8 cellular contexts compared by ENCODE assay signal in genomic region chrX:132488092-132488749, GRCh38. TPM values are rescaled to one million over a fixed set of nuclear protein-coding genes. Genes with fewer than 3 reads are reported as not detected.
A peak's percentile ranks its signal among the peaks of the same experiment; 100 is the strongest.
DNase-seq lines count a peak whose midpoint lies in the region; ATAC-seq and TF ChIP-seq lines count a peak whose summit lies in the region.

No MANE protein-coding gene starts in this region.

- TF ChIP-seq CTCF in WERI-Rb-1 (IDR thresholded peaks at IDR 0.05; ENCODE audit: low read depth, low read length) (no peak), nephron (IDR thresholded peaks at IDR 0.05; ENCODE audit: unreplicated experiment in 3 of 3) (no peak)

- peaks cover 33% of the 10 kb centered on the region for H3K4me1 Mint-ChIP-seq in nephron

- no peak for TF ChIP-seq POLR2A in erythroblast (IDR thresholded peaks at IDR 0.05; ENCODE audit: low read length)

- H3K27me3 Mint-ChIP-seq in nephron (ENCODE audit: low read depth): peaks cover 16% of the 10 kb centered on the region

- no peak for ATAC-seq in GM19351 (IDR thresholded peaks at IDR 0.05; ENCODE audit: unreplicated experiment)

- peak overlapping the region; percentile 94 for H3K27ac ChIP-seq in WERI-Rb-1

- DNase-seq in ELR (ENCODE audit: low read depth): peak; percentile 18
- DNase-seq in LHCN-M2 (ENCODE audit: low read depth): peak; percentile 46
- DNase-seq in WERI-Rb-1: no peak
- DNase-seq in erythroblast (lab: John Stamatoyannopoulos, UW): peak; percentile 64 to 67
- no peak for DNase-seq in NCI-H1048 (lab: John Stamatoyannopoulos, UW)
- no peak for DNase-seq in NCI-H345 treated with DMSO at 0.1 percent for 48 hours (lab: John Stamatoyannopoulos, UW; ENCODE audit: unreplicated experiment)

- H3K9me3 Mint-ChIP-seq in nephron: no peaks in the 10 kb centered on the region

- no peaks in the 10 kb centered on the region for H3K36me3 ChIP-seq in WERI-Rb-1

- H3K36me3 Mint-ChIP-seq in nephron (ENCODE audit: low read depth): no peaks in the 10 kb centered on the region

- H3K9me3 ChIP-seq in WERI-Rb-1 (ENCODE audit: severe bottlenecking): no peaks in the 10 kb centered on the region

- peak overlapping the region; percentile 92 to 97 (median 93) for H3K4me3 Mint-ChIP-seq in nephron

- H3K27ac Mint-ChIP-seq in nephron: peak overlapping the region; percentile 90 to 98 (median 96)

- H3K27me3 ChIP-seq in WERI-Rb-1 (ENCODE audit: insufficient read depth, low read depth, severe bottlenecking): no peaks in the 10 kb centered on the region

- H3K4me3 ChIP-seq in WERI-Rb-1 (ENCODE audit: low read depth, low read length): peak overlapping the region; percentile 63

RNA-seq across cellular contexts. Expression of gene MBNL3, which starts 0.6 kb away (rescaled TPM):
- total RNA-seq in LHCN-M2 (2014; rRNA removed): 3.2 and 3.9 TPM in 2 replicates
- polyA plus RNA-seq in LHCN-M2 (2012): 0.29 TPM

Comparison
In these comparisons a context has a peak if more than half of its experiments do, and no peak if none do; other contexts are left out.
1. DNase-seq: peak in ELR (single experiment), LHCN-M2 (single experiment) and erythroblast (2 of 2); none in WERI-Rb-1 (single experiment), NCI-H1048 (single experiment) and NCI-H345 treated with DMSO at 0.1 percent for 48 hours (single experiment).